Comparison of ENCODE assay signal across 8 cellular contexts in the genomic region with DNA sequence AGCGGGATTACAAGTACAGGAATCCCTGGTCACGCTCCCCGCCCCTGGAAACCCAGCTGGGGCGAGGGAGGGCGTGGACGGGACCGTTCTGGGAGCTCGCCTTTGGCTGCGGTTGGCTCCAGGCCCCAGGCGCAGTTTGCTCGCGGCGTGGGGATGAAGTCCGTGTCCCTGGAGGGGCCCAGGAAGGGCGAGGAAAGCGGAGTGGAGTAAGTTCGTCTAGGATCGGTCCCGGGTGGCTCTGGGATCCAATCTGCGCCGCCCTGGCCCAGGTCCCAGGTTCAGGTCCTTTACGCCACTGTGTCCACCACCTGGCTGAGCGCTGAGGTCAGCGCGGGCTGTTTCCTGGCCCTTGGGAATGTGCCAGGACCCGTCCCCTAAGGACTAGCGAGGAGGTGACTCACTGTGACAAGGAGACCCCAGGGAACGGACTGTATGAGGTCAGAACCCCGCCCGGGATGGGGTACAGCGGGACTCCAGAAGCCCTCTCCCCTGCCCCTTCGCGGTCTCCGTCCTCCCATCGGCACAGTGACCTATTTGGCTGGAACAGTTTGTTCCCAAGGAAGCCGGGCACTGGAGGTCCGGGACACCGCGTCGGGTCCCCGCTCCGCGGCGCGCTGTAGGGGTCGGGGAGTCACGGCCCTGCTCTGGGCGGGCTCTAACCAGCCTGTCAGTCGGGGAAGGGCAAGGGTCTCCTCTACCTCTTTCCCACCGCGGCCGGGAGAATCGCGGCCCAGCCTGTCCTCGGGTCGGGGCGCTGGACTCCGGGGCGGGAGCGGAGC. TPM values are rescaled to one million over a fixed set of nuclear protein-coding genes. Genes with fewer than 3 reads are reported as not detected.
DNase-seq lines count a peak whose midpoint lies in the region; ATAC-seq, FAIRE-seq and TF ChIP-seq lines count a peak whose summit lies in the region.

No MANE protein-coding gene starts in this region.

- peaks cover 0 to 23% of the 10 kb centered on the region in 2 donors for H3K36me3 Mint-ChIP-seq in CD4-positive, alpha-beta memory T cell

- H4K8ac ChIP-seq in mesenchymal stem cell (ENCODE audit: low read length) = no peak overlapping the region

- H3K27ac Mint-ChIP-seq in CD4-positive, alpha-beta memory T cell = peak overlapping the region; percentile 88 to 100 (median 95)

- no peaks in the 10 kb centered on the region for H3K27me3 ChIP-seq in CD4-positive, alpha-beta memory T cell (ENCODE audit: insufficient read depth, low read length)
- H3K27me3 ChIP-seq in effector memory CD4-positive, alpha-beta T cell (replicated peaks; ENCODE audit: control insufficient read depth, insufficient read depth, low read length, poor library complexity, severe bottlenecking) = no peaks in the 10 kb centered on the region
- H3K27me3 ChIP-seq in mesenchymal stem cell (ENCODE audit: control insufficient read depth in 1 of 2, insufficient read depth in 1 of 2, low read length in 2 of 2) = no peaks in the 10 kb centered on the region

- H3K14ac ChIP-seq in mesenchymal stem cell (ENCODE audit: low read length in 2 of 2) = peak overlapping the region in 1 of 2 experiments; percentile 100

- peak overlapping the region; percentile 67 for H2BK5ac ChIP-seq in mesenchymal stem cell (ENCODE audit: low read depth, low read length, poor library complexity, severe bottlenecking)

- H3K4me1 ChIP-seq in CD4-positive, alpha-beta memory T cell (ENCODE audit: insufficient read depth, low read length) = peaks cover 53% of the 10 kb centered on the region
- peaks cover 44% of the 10 kb centered on the region for H3K4me1 ChIP-seq in effector memory CD4-positive, alpha-beta T cell (ENCODE audit: control insufficient read depth, insufficient read depth, low read length, poor library complexity, severe bottlenecking)
- H3K4me1 ChIP-seq in mesenchymal stem cell (ENCODE audit: control insufficient read depth, insufficient read depth, low read depth, low read length) = peaks cover 35% of the 10 kb centered on the region

- no peak for ATAC-seq in HG02840 (IDR thresholded peaks at IDR 0.05; ENCODE audit: low FRiP score, unreplicated experiment)

- peak overlapping the region; percentile 8 for H2AFZ ChIP-seq in mesenchymal stem cell (ENCODE audit: low read depth, low read length)

- no peak for TF ChIP-seq CTCF in WI38 (IDR thresholded peaks at IDR 0.05; ENCODE audit: low read depth, low read length)

- peak overlapping the region; percentile 64 for H4K91ac ChIP-seq in mesenchymal stem cell (ENCODE audit: low read length)

- H3K23ac ChIP-seq in mesenchymal stem cell (ENCODE audit: low read length in 2 of 2) = peak overlapping the region; percentile 24 to 100

- peaks cover 0 to 5% (median 0%) of the 10 kb centered on the region in 8 donors for H3K9me3 Mint-ChIP-seq in CD4-positive, alpha-beta memory T cell

- peak overlapping the region; percentile 83 for H2BK15ac ChIP-seq in mesenchymal stem cell (ENCODE audit: low read depth, poor library complexity, severe bottlenecking)

- H3K27ac ChIP-seq in CD4-positive, alpha-beta memory T cell (ENCODE audit: low read depth, low read length) = peak overlapping the region; percentile 80
- H3K27ac ChIP-seq in effector memory CD4-positive, alpha-beta T cell (ENCODE audit: insufficient read depth, low read length, poor library complexity, severe bottlenecking) = peak overlapping the region; percentile 81
- H3K27ac ChIP-seq in mesenchymal stem cell (ENCODE audit: low read length, poor library complexity, severe bottlenecking) = peak overlapping the region; percentile 79

- peak overlapping the region; percentile 66 for H3K4me2 ChIP-seq in mesenchymal stem cell (ENCODE audit: low read length, poor library complexity, severe bottlenecking)

- peaks cover under 1% of the 10 kb centered on the region for H3K36me3 ChIP-seq in CD4-positive, alpha-beta memory T cell (ENCODE audit: insufficient read depth, low read length)
- peaks cover under 1% of the 10 kb centered on the region for H3K36me3 ChIP-seq in effector memory CD4-positive, alpha-beta T cell (ENCODE audit: control insufficient read depth, insufficient read depth, low read length)
- H3K36me3 ChIP-seq in mesenchymal stem cell (ENCODE audit: control insufficient read depth in 1 of 2, insufficient read depth in 2 of 2, low read depth in 1 of 2, low read length in 2 of 2) = peaks cover 23 to 40% of the 10 kb centered on the region in 2 experiments

- WGBS in mesenchymal stem cell = under 1% methylated on average over 49 of the region's 60 CpGs

- CTCF ChIA-PET in CD4-positive, alpha-beta memory T cell (lab: Charles Lee; ENCODE audit: partially characterized antibody) = interaction anchor here (0.7 to 5.3 kb wide), 22 partner anchors 11 to 338 kb away, joined by 3 to 40 read pairs (median 6); no protein-coding TSS in a partner anchor

- H3K79me1 ChIP-seq in mesenchymal stem cell (replicated peaks; ENCODE audit: low read length, poor library complexity, severe bottlenecking) = peaks cover 2% of the 10 kb centered on the region

- H2BK12ac ChIP-seq in mesenchymal stem cell (ENCODE audit: low read length in 2 of 2) = peak overlapping the region in 1 of 2 experiments; percentile 80

- H3K18ac ChIP-seq in mesenchymal stem cell (ENCODE audit: low read depth in 1 of 2, low read length in 2 of 2) = peak overlapping the region; percentile 16 to 97

- H3K27me3 Mint-ChIP-seq in CD4-positive, alpha-beta memory T cell = peaks cover 0 to 6% of the 10 kb centered on the region in 2 donors

- peak overlapping the region in 1 of 2 experiments; percentile 90 for H3K4ac ChIP-seq in mesenchymal stem cell (ENCODE audit: low read depth in 1 of 2, low read length in 2 of 2)

- intact Hi-C loops in CD4-positive, alpha-beta memory T cell (cut with micrococcal nuclease) = no loop called here

- H3K9me3 ChIP-seq in CD4-positive, alpha-beta memory T cell (ENCODE audit: control insufficient read depth in 1 of 2, low read length in 2 of 2) = no peaks in the 10 kb centered on the region
- no peaks in the 10 kb centered on the region for H3K9me3 ChIP-seq in effector memory CD4-positive, alpha-beta T cell (ENCODE audit: control insufficient read depth, low read length)
- H3K9me3 ChIP-seq in mesenchymal stem cell (ENCODE audit: control insufficient read depth, low read length) = no peaks in the 10 kb centered on the region

- POLR2A ChIA-PET in CD4-positive, alpha-beta memory T cell (lab: Charles Lee; ENCODE audit: partially characterized antibody) = interaction anchor here (0.7 to 3.4 kb wide), 20 partner anchors 11 to 556 kb away, joined by 3 to 15 read pairs (median 4); partner anchors contain the start of gene SRSF3

- H2BK120ac ChIP-seq in mesenchymal stem cell (ENCODE audit: low read depth, low read length) = peak overlapping the region; percentile 55

- peak overlapping the region; percentile 99 for H3K9ac ChIP-seq in mesenchymal stem cell (ENCODE audit: low read length)

- peaks cover 26 to 67% (median 51%) of the 10 kb centered on the region in 4 donors for H3K4me1 Mint-ChIP-seq in CD4-positive, alpha-beta memory T cell

- no peak for FAIRE-seq in GM19239 (lab: Jason Lieb, UNC)

- H2AK5ac ChIP-seq in mesenchymal stem cell (ENCODE audit: low read length, severe bottlenecking) = no peak overlapping the region

- H3K4me3 Mint-ChIP-seq in CD4-positive, alpha-beta memory T cell = peak overlapping the region; percentile 91 to 99 (median 98)

- DNase-seq in CD4-positive, alpha-beta memory T cell = peak in 4 of 5 donors; percentile 10 to 69 (median 28)
- DNase-seq in HT-29 (ENCODE audit: low spot score) (peak; percentile 60), mesenchymal stem cell (peak; percentile 71), superior temporal gyrus (ENCODE audit: extremely low spot score) (peak; percentile 18), GM19239 (ENCODE audit: insufficient read length, low spot score) (no peak)
- peak; percentile 27 to 32 (median 31) for DNase-seq in effector memory CD4-positive, alpha-beta T cell

- H3K4me3 ChIP-seq in CD4-positive, alpha-beta memory T cell (ENCODE audit: low read length in 2 of 2) = peak overlapping the region; percentile 77 to 90
- H3K4me3 ChIP-seq in WI38 (ENCODE audit: low read depth, low read length) = peak overlapping the region; percentile 83
- peak overlapping the region; percentile 95 for H3K4me3 ChIP-seq in effector memory CD4-positive, alpha-beta T cell (ENCODE audit: insufficient read depth, low read depth, low read length, poor library complexity, severe bottlenecking)
- peak overlapping the region; percentile 89 to 98 for H3K4me3 ChIP-seq in mesenchymal stem cell (ENCODE audit: insufficient read depth in 1 of 2, low read depth in 1 of 2, low read length in 2 of 2)

RNA-seq across cellular contexts. Expression of gene CDKN1A, which starts 0.7 kb away (rescaled TPM):
- 10 to 100 TPM; 10.5 to 12.9 TPM for total RNA-seq in CD4-positive, alpha-beta memory T cell
- polyA plus RNA-seq in CD4-positive, alpha-beta memory T cell = 10 to 100 TPM in 1 of 2 donors, 1 to 10 TPM in 1; 3.3 to 20.6 TPM
- total RNA-seq in HT-29 (2014; rRNA removed; shearing (Covaris generic)) = 63.8 and 67.4 TPM in 2 replicates
- polyA plus RNA-seq in mesenchymal stem cell (2013, experiment 1 of 2) = 604 TPM
- 615 TPM for polyA plus RNA-seq in mesenchymal stem cell (2013, experiment 2 of 2)

RNA-seq across cellular contexts. Expression of gene RAB44, which starts 18.4 kb away (rescaled TPM):
- not detected for total RNA-seq in CD4-positive, alpha-beta memory T cell
- polyA plus RNA-seq in CD4-positive, alpha-beta memory T cell = not detected
- total RNA-seq in HT-29 (2014; rRNA removed; shearing (Covaris generic)) = not detected in 2 replicates
- 0.01 TPM for polyA plus RNA-seq in mesenchymal stem cell (2013, experiment 1 of 2)
- polyA plus RNA-seq in mesenchymal stem cell (2013, experiment 2 of 2) = 0.01 TPM
